ENCODE assay signal across 11 cellular contexts in genomic region chr13:88622362-88622973, GRCh38.
DNase-seq lines count a peak whose midpoint lies in the region; ATAC-seq, FAIRE-seq and TF ChIP-seq lines count a peak whose summit lies in the region.
"Had no signal": no experiment of that assay in that cellular context is flagged by ENCODE, and none has a peak within 500 bp of the region (broad histone marks: within the 10 kb centered on the region; RNA-seq: fewer than 3 reads in every experiment).

No MANE protein-coding gene starts in this region.

- H3K9ac ChIP-seq in GM12878 (ENCODE audit: control insufficient read depth, insufficient read depth, low read length) = no peak overlapping the region

- H3K27me3 ChIP-seq in GM12878 (replicated peaks in 1 of 2; ENCODE audit: control insufficient read depth in 2 of 2, insufficient read depth in 2 of 2, low read length in 1 of 2) = no peaks in the 10 kb centered on the region
- H3K27me3 ChIP-seq in ascending aorta = no peaks in the 10 kb centered on the region
- H3K27me3 ChIP-seq: esophagus squamous epithelium, right lobe of liver, uterus had no signal

- H3K4me1 ChIP-seq in GM12878 (ENCODE audit: control insufficient read depth, insufficient read depth, low read length) (no peaks in the 10 kb centered on the region), ascending aorta (no peaks in the 10 kb centered on the region)
- H3K4me1 ChIP-seq: esophagus squamous epithelium, right lobe of liver, uterus had no signal

- H3K4me3 ChIP-seq in GM12878 (no peak overlapping the region), ascending aorta (no peak overlapping the region)
- H3K4me3 ChIP-seq: esophagus squamous epithelium, right lobe of liver, uterus had no signal

- RAD21 ChIA-PET in GM12878 (lab: Charles Lee; ENCODE audit: unreplicated experiment) = no interaction called here

- no peak for FAIRE-seq in GM12878 (lab: Jason Lieb, UNC)

- no peak for DNase-seq in activated CD4-positive, alpha-beta memory T cell treated with anti-CD3 and anti-CD28 coated beads, Interleukin-2, amount 10 ng/mL, durations not matched to agents 7 days and 5 days
- DNase-seq in activated CD4-positive, alpha-beta memory T cell treated with anti-CD3 and anti-CD28 coated beads for 36 hours = no peak
- peak; percentile 32 for DNase-seq in RKO (ENCODE audit: low spot score)
- DNase-seq in GM12878 (ENCODE audit: low read depth, low spot score) = no peak
- peak; percentile 2 for DNase-seq in stimulated activated CD8-positive, alpha-beta memory T cell treated with anti-CD3 and anti-CD28 coated beads, Interleukin-12 subunit alpha, Interleukin-12 subunit beta, amount 100 ng/mL, for 4 hours (ENCODE audit: low read depth)
- DNase-seq in DMS114 treated with DMSO at 0.1 percent for 48 hours (lab: John Stamatoyannopoulos, UW; ENCODE audit: unreplicated experiment) = no peak
- no peak for DNase-seq in ascending aorta (ENCODE audit: low spot score in 2 of 2)
- no peak for DNase-seq in epidermal melanocyte (ENCODE audit: insufficient read length, low spot score)
- DNase-seq: esophagus squamous epithelium, right lobe of liver, uterus had no signal

- H3K27ac Mint-ChIP-seq in activated CD4-positive, alpha-beta memory T cell treated with anti-CD3 and anti-CD28 coated beads, Interleukin-2, amount 10 ng/mL, durations not matched to agents 7 days and 5 days = peak overlapping the region; percentile 54
- H3K27ac Mint-ChIP-seq in activated CD4-positive, alpha-beta memory T cell treated with anti-CD3 and anti-CD28 coated beads for 36 hours = no peak overlapping the region

- no peaks in the 10 kb centered on the region for H3K36me3 Mint-ChIP-seq in activated CD4-positive, alpha-beta memory T cell treated with anti-CD3 and anti-CD28 coated beads, Interleukin-2, amount 10 ng/mL, durations not matched to agents 7 days and 5 days (ENCODE audit: low read depth)
- no peaks in the 10 kb centered on the region for H3K36me3 Mint-ChIP-seq in activated CD4-positive, alpha-beta memory T cell treated with anti-CD3 and anti-CD28 coated beads for 36 hours

- in situ Hi-C loops in GM12878 (cut with MboI) = no loop called here

- H3K27ac ChIP-seq in GM12878 (ENCODE audit: control insufficient read depth, insufficient read depth) = no peak overlapping the region
- H3K27ac ChIP-seq in ascending aorta = no peak overlapping the region
- H3K27ac ChIP-seq: esophagus squamous epithelium, right lobe of liver, uterus had no signal

- TF ChIP-seq CTCF in GM12878 (IDR thresholded peaks at IDR 0.05 in 2 of 3, conservative IDR thresholded peaks at IDR 0.05 in 1 of 3; ENCODE audit: control insufficient read depth in 2 of 3, extremely low read depth in 1 of 3, insufficient read depth in 1 of 3, low read depth in 3 of 3, low read length in 3 of 3) = no peak
- no peak for TF ChIP-seq CTCF in ascending aorta (IDR thresholded peaks at IDR 0.05)

- SMC1A ChIA-PET in GM12878 (lab: Charles Lee; ENCODE audit: uncharacterized antibody, unreplicated experiment) = interaction anchor here (1.0 kb wide), 3 partner anchors 18 to 39 kb away, joined by 3 to 4 read pairs (median 3); no protein-coding TSS in a partner anchor

- H3K9me3 ChIP-seq in GM12878 (replicated peaks; ENCODE audit: control insufficient read depth, insufficient read depth, low read length) (no peaks in the 10 kb centered on the region; the same call in 2 of the 3 replicates), ascending aorta (no peaks in the 10 kb centered on the region)
- H3K9me3 ChIP-seq: esophagus squamous epithelium, right lobe of liver, uterus had no signal

- no peak overlapping the region for H2AFZ ChIP-seq in GM12878 (ENCODE audit: control insufficient read depth, low read depth, low read length)

- H4K20me1 ChIP-seq in GM12878 (ENCODE audit: control insufficient read depth, insufficient read depth) = no peaks in the 10 kb centered on the region

- TF ChIP-seq RAD21 in GM12878 (IDR thresholded peaks at IDR 0.05; ENCODE audit: insufficient read depth, low read depth, low read length) = no peak

- peak; percentile 46 for ATAC-seq in GM12878

- H3K36me3 ChIP-seq in GM12878 (ENCODE audit: control insufficient read depth in 2 of 2, insufficient read depth in 2 of 2, low read length in 1 of 2) = no peaks in the 10 kb centered on the region
- no peaks in the 10 kb centered on the region for H3K36me3 ChIP-seq in ascending aorta
- H3K36me3 ChIP-seq: esophagus squamous epithelium, right lobe of liver, uterus had no signal

- intact Hi-C loops in activated CD4-positive, alpha-beta memory T cell treated with anti-CD3 and anti-CD28 coated beads for 36 hours (cut with micrococcal nuclease) = no loop called here
- intact Hi-C loops in GM12878 (cut with micrococcal nuclease; ENCODE audit: unreplicated experiment) (no loop called here), ascending aorta (cut with DNase I) (no loop called here)

- H3K79me2 ChIP-seq in GM12878 (ENCODE audit: control insufficient read depth, insufficient read depth, low read length) = no peaks in the 10 kb centered on the region

- peaks cover 10% of the 10 kb centered on the region for H3K9me3 Mint-ChIP-seq in activated CD4-positive, alpha-beta memory T cell treated with anti-CD3 and anti-CD28 coated beads, Interleukin-2, amount 10 ng/mL, durations not matched to agents 7 days and 5 days
- peaks cover 11% of the 10 kb centered on the region for H3K9me3 Mint-ChIP-seq in activated CD4-positive, alpha-beta memory T cell treated with anti-CD3 and anti-CD28 coated beads for 36 hours

- BruUV-seq in GM12878 (replicated peaks; lab: Mats Ljungman, UMichigan) = no TSS peak

- peaks cover 7% of the 10 kb centered on the region for H3K4me1 Mint-ChIP-seq in activated CD4-positive, alpha-beta memory T cell treated with anti-CD3 and anti-CD28 coated beads, Interleukin-2, amount 10 ng/mL, durations not matched to agents 7 days and 5 days
- no peaks in the 10 kb centered on the region for H3K4me1 Mint-ChIP-seq in activated CD4-positive, alpha-beta memory T cell treated with anti-CD3 and anti-CD28 coated beads for 36 hours (ENCODE audit: low read depth)

- TF ChIP-seq POLR2A in GM12878 (IDR thresholded peaks at IDR 0.05; ENCODE audit: low read depth, low read length) = no peak

- WGBS in GM12878 (ENCODE audit: insufficient coverage, insufficient replicate concordance, low lambda C conversion rate, missing lambda C conversion rate) = 16% methylated on average over 2 of the region's 2 CpGs

- CTCF ChIA-PET in activated CD4-positive, alpha-beta memory T cell treated with anti-CD3 and anti-CD28 coated beads, Interleukin-2, amount 10 ng/mL, durations not matched to agents 7 days and 5 days (lab: Charles Lee) = no interaction called here
- CTCF ChIA-PET in activated CD4-positive, alpha-beta memory T cell treated with anti-CD3 and anti-CD28 coated beads for 36 hours (lab: Charles Lee) = no interaction called here
- CTCF ChIA-PET in GM12878 (lab: Yijun Ruan, JAX) = no interaction called here

- no peak overlapping the region for H3K4me2 ChIP-seq in GM12878 (ENCODE audit: control insufficient read depth, insufficient read depth)

- TF ChIP-seq EP300 in GM12878 (IDR thresholded peaks at IDR 0.05; ENCODE audit: borderline replicate concordance in 1 of 2, control insufficient read depth in 1 of 2, low read depth in 2 of 2, low read length in 2 of 2) = no peak

- H3K27me3 Mint-ChIP-seq in activated CD4-positive, alpha-beta memory T cell treated with anti-CD3 and anti-CD28 coated beads, Interleukin-2, amount 10 ng/mL, durations not matched to agents 7 days and 5 days = no peaks in the 10 kb centered on the region
- no peaks in the 10 kb centered on the region for H3K27me3 Mint-ChIP-seq in activated CD4-positive, alpha-beta memory T cell treated with anti-CD3 and anti-CD28 coated beads for 36 hours

- no peak overlapping the region for H3K4me3 Mint-ChIP-seq in activated CD4-positive, alpha-beta memory T cell treated with anti-CD3 and anti-CD28 coated beads, Interleukin-2, amount 10 ng/mL, durations not matched to agents 7 days and 5 days
- no peak overlapping the region for H3K4me3 Mint-ChIP-seq in activated CD4-positive, alpha-beta memory T cell treated with anti-CD3 and anti-CD28 coated beads for 36 hours

- POLR2A ChIA-PET in activated CD4-positive, alpha-beta memory T cell treated with anti-CD3 and anti-CD28 coated beads, Interleukin-2, amount 10 ng/mL, durations not matched to agents 7 days and 5 days (lab: Charles Lee) = no interaction called here
- POLR2A ChIA-PET in activated CD4-positive, alpha-beta memory T cell treated with anti-CD3 and anti-CD28 coated beads for 36 hours (lab: Charles Lee) = no interaction called here
- POLR2A ChIA-PET in GM12878 (lab: Charles Lee) = no interaction called here

TF ChIP-seq in GM12878, 131 proteins besides CTCF, POLR2A, EP300 and RAD21:
- peak; percentile 65; the same call in 1 of the 2 replicates for TF ChIP-seq ZNF592 (IDR thresholded peaks at IDR 0.05)
- no peak for TF ChIP-seq JUNB (IDR thresholded peaks at IDR 0.05)

Comparison
In these comparisons a context has a peak if more than half of its experiments do, and no peak if none do; other contexts are left out.
1. DNase-seq: peak in RKO (single experiment) and stimulated activated CD8-positive, alpha-beta memory T cell treated with anti-CD3 and anti-CD28 coated beads, Interleukin-12 subunit alpha, Interleukin-12 subunit beta, amount 100 ng/mL, for 4 hours (single experiment); none in activated CD4-positive, alpha-beta memory T cell treated with anti-CD3 and anti-CD28 coated beads, Interleukin-2, amount 10 ng/mL, durations not matched to agents 7 days and 5 days (single experiment), activated CD4-positive, alpha-beta memory T cell treated with anti-CD3 and anti-CD28 coated beads for 36 hours (single experiment), GM12878 (single experiment), DMS114 treated with DMSO at 0.1 percent for 48 hours (single experiment), ascending aorta (0 of 2) and epidermal melanocyte (single experiment).